ENCODE assay signal across 22 cellular contexts in genomic region chr6:36862164-36862847, GRCh38. TPM values are rescaled to one million over a fixed set of nuclear protein-coding genes. Genes with fewer than 3 reads are reported as not detected.
DNase-seq lines count a peak whose midpoint lies in the region; ATAC-seq and TF ChIP-seq lines count a peak whose summit lies in the region.
"Had no signal": no experiment of that assay in that cellular context is flagged by ENCODE, and none has a peak within 500 bp of the region (broad histone marks: within the 10 kb centered on the region; RNA-seq: fewer than 3 reads in every experiment).

No MANE protein-coding gene starts in this region.

- no peak for TF ChIP-seq CTCF in psoas muscle (IDR thresholded peaks at IDR 0.05)

- H3K27ac Mint-ChIP-seq in activated T-cell treated with anti-CD3 and anti-CD28 coated beads, Interleukin-2, amount 50 U/mL, for 24 hours, result peak overlapping the region; percentile 41
- H3K27ac Mint-ChIP-seq in dendritic cell treated with granulocyte-macrophage colony-stimulating factor and Interleukin-4, amounts not matched to agents 40 ng/mL and 50 ng/mL, for 4 days, result peak overlapping the region; percentile 64
- no peak overlapping the region for H3K27ac Mint-ChIP-seq in stimulated activated memory B cell treated with anti-CD40 and anti-IgM and Interleukin-4, amounts not matched to agents 10 μg/mL and 1 μg/mL and 100 μg/mL, for 72 hours
- H3K27ac Mint-ChIP-seq: activated naive CD8-positive, alpha-beta T cell; effector memory CD8-positive, alpha-beta T cell had no signal

- H3K9me3 Mint-ChIP-seq in activated T-cell treated with anti-CD3 and anti-CD28 coated beads, Interleukin-2, amount 50 U/mL, for 24 hours, result no peaks in the 10 kb centered on the region
- no peaks in the 10 kb centered on the region for H3K9me3 Mint-ChIP-seq in dendritic cell treated with granulocyte-macrophage colony-stimulating factor and Interleukin-4, amounts not matched to agents 40 ng/mL and 50 ng/mL, for 4 days
- no peaks in the 10 kb centered on the region for H3K9me3 Mint-ChIP-seq in stimulated activated memory B cell treated with anti-CD40 and anti-IgM and Interleukin-4, amounts not matched to agents 10 μg/mL and 1 μg/mL and 100 μg/mL, for 72 hours
- H3K9me3 Mint-ChIP-seq: activated T-cell treated with anti-CD3 and anti-CD28 coated beads, Interleukin-2, amount 50 U/mL, for 4 hours; effector memory CD8-positive, alpha-beta T cell had no signal

- no peak overlapping the region for H3K27ac ChIP-seq in psoas muscle
- H3K27ac ChIP-seq: A549, lower lobe of right lung, spleen, stomach, upper lobe of right lung had no signal

- peaks cover 85% of the 10 kb centered on the region for H3K36me3 Mint-ChIP-seq in activated T-cell treated with anti-CD3 and anti-CD28 coated beads, Interleukin-2, amount 50 U/mL, for 24 hours (ENCODE audit: low read depth)
- H3K36me3 Mint-ChIP-seq in dendritic cell treated with granulocyte-macrophage colony-stimulating factor and Interleukin-4, amounts not matched to agents 40 ng/mL and 50 ng/mL, for 4 days (ENCODE audit: low read depth), result peaks cover 76% of the 10 kb centered on the region
- H3K36me3 Mint-ChIP-seq in stimulated activated memory B cell treated with anti-CD40 and anti-IgM and Interleukin-4, amounts not matched to agents 10 μg/mL and 1 μg/mL and 100 μg/mL, for 72 hours, result peaks cover 68% of the 10 kb centered on the region

- H3K4me1 Mint-ChIP-seq in activated T-cell treated with anti-CD3 and anti-CD28 coated beads, Interleukin-2, amount 50 U/mL, for 24 hours (ENCODE audit: low read depth), result peaks cover 53% of the 10 kb centered on the region
- peaks cover 44% of the 10 kb centered on the region for H3K4me1 Mint-ChIP-seq in dendritic cell treated with granulocyte-macrophage colony-stimulating factor and Interleukin-4, amounts not matched to agents 40 ng/mL and 50 ng/mL, for 4 days (ENCODE audit: low read depth)
- peaks cover 10% of the 10 kb centered on the region for H3K4me1 Mint-ChIP-seq in stimulated activated memory B cell treated with anti-CD40 and anti-IgM and Interleukin-4, amounts not matched to agents 10 μg/mL and 1 μg/mL and 100 μg/mL, for 72 hours

- H3K9me3 ChIP-seq in psoas muscle, result no peaks in the 10 kb centered on the region
- H3K9me3 ChIP-seq: A549, lower lobe of right lung, MG63, spleen, stomach, upper lobe of right lung had no signal

- H3K4me3 Mint-ChIP-seq in activated T-cell treated with anti-CD3 and anti-CD28 coated beads, Interleukin-2, amount 50 U/mL, for 24 hours, result no peak overlapping the region
- H3K4me3 Mint-ChIP-seq in dendritic cell treated with granulocyte-macrophage colony-stimulating factor and Interleukin-4, amounts not matched to agents 40 ng/mL and 50 ng/mL, for 4 days, result no peak overlapping the region
- H3K4me3 Mint-ChIP-seq in stimulated activated memory B cell treated with anti-CD40 and anti-IgM and Interleukin-4, amounts not matched to agents 10 μg/mL and 1 μg/mL and 100 μg/mL, for 72 hours, result no peak overlapping the region
- H3K4me3 Mint-ChIP-seq: activated naive CD8-positive, alpha-beta T cell; activated T-cell treated with anti-CD3 and anti-CD28 coated beads, Interleukin-2, amount 50 U/mL, for 4 hours; effector memory CD8-positive, alpha-beta T cell had no signal

- no peak overlapping the region for H3K4me3 ChIP-seq in psoas muscle
- H3K4me3 ChIP-seq: A549, lower lobe of right lung, MG63, spleen, stomach, upper lobe of right lung had no signal

- H3K27me3 Mint-ChIP-seq in activated T-cell treated with anti-CD3 and anti-CD28 coated beads, Interleukin-2, amount 50 U/mL, for 24 hours, result no peaks in the 10 kb centered on the region
- H3K27me3 Mint-ChIP-seq in dendritic cell treated with granulocyte-macrophage colony-stimulating factor and Interleukin-4, amounts not matched to agents 40 ng/mL and 50 ng/mL, for 4 days, result no peaks in the 10 kb centered on the region
- H3K27me3 Mint-ChIP-seq in stimulated activated memory B cell treated with anti-CD40 and anti-IgM and Interleukin-4, amounts not matched to agents 10 μg/mL and 1 μg/mL and 100 μg/mL, for 72 hours, result no peaks in the 10 kb centered on the region
- H3K27me3 Mint-ChIP-seq: activated naive CD8-positive, alpha-beta T cell; effector memory CD8-positive, alpha-beta T cell had no signal

- DNase-seq in activated T-cell treated with anti-CD3 and anti-CD28 coated beads, Interleukin-2, amount 50 U/mL, for 24 hours, result no peak
- DNase-seq in activated T-cell treated with anti-CD3 and anti-CD28 coated beads, Interleukin-2, amount 50 U/mL, for 1 hour, result no peak
- DNase-seq in RPMI8226 (peak; percentile 23), psoas muscle (no peak), retina (no peak), SKM-1 treated with dmso at 0.1 percent for 144 hours (lab: John Stamatoyannopoulos, UW; ENCODE audit: unreplicated experiment) (no peak)
- DNase-seq: activated CD4-positive, alpha-beta T cell treated with anti-CD3 and anti-CD28 coated beads, Interleukin-2, amount 50 U/mL, for 1 hour; activated T-cell treated with anti-CD3 and anti-CD28 coated beads, Interleukin-2, amount 50 U/mL, for 4 hours; Calu3; effector memory CD8-positive, alpha-beta T cell; lower lobe of right lung; MG63; NCI-H1436 treated with DMSO at 0.1 percent for 48 hours; NCI-H524 treated with DMSO at 0.1 percent for 48 hours; spleen; stimulated activated CD4-positive, alpha-beta T cell treated with anti-CD3 and anti-CD28 coated beads, Interleukin-4, amount 100 ng/mL, for 24 hours; stomach; upper lobe of right lung had no signal

- no peaks in the 10 kb centered on the region for H3K27me3 ChIP-seq in psoas muscle (ENCODE audit: insufficient read depth in 3 of 3, low read length in 2 of 3)
- H3K27me3 ChIP-seq: MG63, spleen, stomach, upper lobe of right lung had no signal

- intact Hi-C loops in dendritic cell treated with granulocyte-macrophage colony-stimulating factor and Interleukin-4, amounts not matched to agents 40 ng/mL and 50 ng/mL, for 4 days (cut with micrococcal nuclease), result no loop called here
- intact Hi-C loops in psoas muscle (cut with DNase I), result no loop called here

- peak in 3 of 4 donors; percentile 34 to 49 (median 38) for ATAC-seq in psoas muscle
- ATAC-seq in stimulated activated memory B cell treated with anti-CD40 and anti-IgM and Interleukin-4, amounts not matched to agents 10 μg/mL and 1 μg/mL and 100 μg/mL, for 72 hours, result no peak
- ATAC-seq: A549; activated T-cell treated with anti-CD3 and anti-CD28 coated beads, Interleukin-2, amount 50 U/mL, for 4 hours; effector memory CD8-positive, alpha-beta T cell; lower lobe of right lung; upper lobe of right lung had no signal

- no peaks in the 10 kb centered on the region for H3K4me1 ChIP-seq in psoas muscle
- H3K4me1 ChIP-seq: upper lobe of right lung had no signal

- H3K36me3 ChIP-seq in psoas muscle (ENCODE audit: insufficient read depth in 1 of 2, low read depth in 1 of 2), result peaks cover 0 to 29% of the 10 kb centered on the region in 2 donors
- H3K36me3 ChIP-seq: upper lobe of right lung had no signal

- 84 to 89% (median 89%) methylated on average over 8 of the region's 8 CpGs for WGBS in psoas muscle, 3 donors

RNA-seq across cellular contexts. Expression of gene PPIL1, which starts 12.3 kb away (rescaled TPM):
- 10 to 100 TPM; 20.9 to 38.8 (median 22.1) TPM for total RNA-seq in psoas muscle
- 10 to 100 TPM; 18.1 to 92.3 (median 40.4) TPM for polyA plus RNA-seq in psoas muscle

RNA-seq across cellular contexts. Expression of gene CPNE5, which starts 23.1 kb away (rescaled TPM):
- total RNA-seq in psoas muscle, result 1 to 10 TPM in 2 of 4 donors, under 1 TPM in 2; 0.27 to 1.1 (median 0.72) TPM
- polyA plus RNA-seq in psoas muscle, result 1 to 10 TPM in 1 of 3 donors, under 1 TPM in 2; 0.03 to 1.7 (median 0.10) TPM
- total RNA-seq: Calu3 had no signal

RNA-seq across cellular contexts. Expression of gene C6orf89, which starts 23.4 kb away (rescaled TPM):
- total RNA-seq in psoas muscle, result 10 to 100 TPM; 37.1 to 53.4 (median 51.1) TPM
- polyA plus RNA-seq in psoas muscle, result 10 to 100 TPM; 23.2 to 56.3 (median 35.4) TPM
